ENCODE assay signal across 8 cellular contexts in genomic region chr6:42050011-42050896, GRCh38. TPM values are rescaled to one million over a fixed set of nuclear protein-coding genes. Genes with fewer than 3 reads are reported as not detected.
DNase-seq lines count a peak whose midpoint lies in the region; ATAC-seq and TF ChIP-seq lines count a peak whose summit lies in the region.

TSS of gene TAF8 (plus strand) at chr6:42050524. CDS start at chr6:42050542, 18 bp downstream.

- TF ChIP-seq POLR2A in transverse colon (IDR thresholded peaks at IDR 0.05), result peak; percentile 95

- WGBS in transverse colon (ENCODE audit: low coverage in 1 of 2), 2 donors, result 7 to 15% methylated on average over 18 to 71 of the region's 71 CpGs

- no peaks in the 10 kb centered on the region for H3K9me3 ChIP-seq in cardiac muscle cell (ENCODE audit: low read depth)
- no peaks in the 10 kb centered on the region for H3K9me3 ChIP-seq in transverse colon

- peaks cover 17% of the 10 kb centered on the region for H3K4me1 ChIP-seq in cardiac muscle cell (ENCODE audit: low read depth)
- H3K4me1 ChIP-seq in transverse colon, result peaks cover 2 to 58% (median 39%) of the 10 kb centered on the region in 4 donors

- TF ChIP-seq CTCF in GM12875 (IDR thresholded peaks at IDR 0.05; ENCODE audit: borderline replicate concordance, insufficient read depth, low read depth, low read length) (no peak), cardiac muscle cell (IDR thresholded peaks at IDR 0.05; ENCODE audit: low read depth, low read length) (no peak), transverse colon (IDR thresholded peaks at IDR 0.05) (peak in 1 of 5 experiments; percentile 35)

- H3K9me3 Mint-ChIP-seq in activated naive CD8-positive, alpha-beta T cell treated with anti-CD3 and anti-CD28 coated beads, Interleukin-2, amount 50 U/mL, for 24 hours, result no peaks in the 10 kb centered on the region

- H3K27me3 Mint-ChIP-seq in activated naive CD8-positive, alpha-beta T cell treated with anti-CD3 and anti-CD28 coated beads, Interleukin-2, amount 50 U/mL, for 24 hours, result no peaks in the 10 kb centered on the region

- intact Hi-C loops in transverse colon (cut with DNase I; ENCODE audit: low total_unique reads), result no loop called here

- peak within 1 kb of the TSS; percentile 97 for H3K27ac Mint-ChIP-seq in activated naive CD8-positive, alpha-beta T cell treated with anti-CD3 and anti-CD28 coated beads, Interleukin-2, amount 50 U/mL, for 24 hours

- in situ Hi-C loops in transverse colon (cut with MboI; ENCODE audit: low pct_ligation_motif_present in 1 of 4, low pct_unique_long_range_greater_than_20kb in 1 of 4, low sequenced_read_pairs in 3 of 4), result no loop called here

- no peak for TF ChIP-seq EP300 in transverse colon (IDR thresholded peaks at IDR 0.05; ENCODE audit: low read depth)

- peaks cover 11% of the 10 kb centered on the region for H3K36me3 Mint-ChIP-seq in activated naive CD8-positive, alpha-beta T cell treated with anti-CD3 and anti-CD28 coated beads, Interleukin-2, amount 50 U/mL, for 24 hours (ENCODE audit: low read depth)

- H3K4me3 ChIP-seq in GM12875 (ENCODE audit: low read depth, low read length) (peak within 1 kb of the TSS; percentile 66), cardiac muscle cell (peak within 1 kb of the TSS; percentile 78), transverse colon (peak within 1 kb of the TSS; percentile 20 to 70 (median 58))

- ATAC-seq in HG02798 (IDR thresholded peaks at IDR 0.05; ENCODE audit: poor library complexity, unreplicated experiment), result peak; percentile 82
- peak; percentile 68 for ATAC-seq in activated naive CD8-positive, alpha-beta T cell treated with anti-CD3 and anti-CD28 coated beads, Interleukin-2, amount 50 U/mL, for 24 hours

- H3K36me3 ChIP-seq in cardiac muscle cell, result peaks cover 11% of the 10 kb centered on the region
- peaks cover 0 to 15% (median 7%) of the 10 kb centered on the region in 4 donors for H3K36me3 ChIP-seq in transverse colon

- H3K4me1 Mint-ChIP-seq in activated naive CD8-positive, alpha-beta T cell treated with anti-CD3 and anti-CD28 coated beads, Interleukin-2, amount 50 U/mL, for 24 hours, result peaks cover 71% of the 10 kb centered on the region

- peaks cover 23% of the 10 kb centered on the region for H3K27me3 ChIP-seq in cardiac muscle cell
- H3K27me3 ChIP-seq in transverse colon, result no peaks in the 10 kb centered on the region

- DNase-seq in NCI-H1436 (lab: John Stamatoyannopoulos, UW) (peak; percentile 75), SW480 (ENCODE audit: low spot score) (peak; percentile 84), cardiac muscle cell (ENCODE audit: low read depth in 1 of 2, low spot score in 1 of 2) (peak; percentile 95 to 98), pons (ENCODE audit: low spot score) (peak; percentile 92), transverse colon (peak; percentile 93)
- DNase-seq in activated naive CD8-positive, alpha-beta T cell treated with anti-CD3 and anti-CD28 coated beads, Interleukin-2, amount 50 U/mL, for 24 hours, result peak; percentile 89

- H3K27ac ChIP-seq in cardiac muscle cell (peak within 1 kb of the TSS; percentile 98), transverse colon (peak within 1 kb of the TSS; percentile 87 to 94 (median 92))

- H3K4me3 Mint-ChIP-seq in activated naive CD8-positive, alpha-beta T cell treated with anti-CD3 and anti-CD28 coated beads, Interleukin-2, amount 50 U/mL, for 24 hours, result peak within 1 kb of the TSS; percentile 98

RNA-seq across cellular contexts. Expression of gene TAF8, which starts in this region (rescaled TPM):
- total RNA-seq in cardiac muscle cell, result 26.7 and 31.6 TPM in 2 replicates
- 18.3 and 25.8 TPM in 2 replicates for polyA plus RNA-seq in cardiac muscle cell
- total RNA-seq in transverse colon, result 10 to 100 TPM; 15.3 to 36.2 (median 21.8) TPM

Comparison
In these comparisons a context has a peak if more than half of its experiments do, and no peak if none do; other contexts are left out.
1. Peak in every context shown above with its lines: DNase-seq, ATAC-seq, H3K4me3 ChIP-seq and H3K27ac ChIP-seq.